2 cellular contexts compared by ENCODE assay signal in genomic region chr5:154088801-154089200, GRCh38.
TF ChIP-seq lines count a peak whose summit lies in the region.

No MANE protein-coding gene starts in this region.

TF ChIP-seq in HepG2, 621 proteins besides CTCF, POLR2A, EP300 and RAD21:
- TF ChIP-seq ZNF18 (CRISPR knock-in tag; IDR thresholded peaks at IDR 0.05; ENCODE audit: insufficient replicate concordance) (peak; percentile 37), ARID2 (CRISPR knock-in tag; IDR thresholded peaks at IDR 0.05; ENCODE audit: borderline replicate concordance) (no peak), ZBTB49 (CRISPR knock-in tag; IDR thresholded peaks at IDR 0.05; ENCODE audit: borderline replicate concordance) (no peak), AFF4 (CRISPR knock-in tag; IDR thresholded peaks at IDR 0.05) (no peak)

TF ChIP-seq in neural cell, 6 proteins besides CTCF, POLR2A, EP300 and RAD21:
- TF ChIP-seq TAF1 (IDR thresholded peaks at IDR 0.05; ENCODE audit: low read depth) (no peak), POLR2AphosphoS5 (IDR thresholded peaks at IDR 0.05) (no peak), EZH2 (IDR thresholded peaks at IDR 0.05; ENCODE audit: borderline replicate concordance, insufficient read depth, low read length, poor library complexity, severe bottlenecking) (no peak)
